ENCODE assay signal across 18 cellular contexts in genomic region chr3:9205345-9206143, GRCh38. TPM values are rescaled to one million over a fixed set of nuclear protein-coding genes. Genes with fewer than 3 reads are reported as not detected.
A peak's percentile ranks its signal among the peaks of the same experiment; 100 is the strongest.
DNase-seq lines count a peak whose midpoint lies in the region; ATAC-seq and TF ChIP-seq lines count a peak whose summit lies in the region.
"Had no signal": no experiment of that assay in that cellular context is flagged by ENCODE, and none has a peak within 500 bp of the region (broad histone marks: within the 10 kb centered on the region; RNA-seq: fewer than 3 reads in every experiment).

No MANE protein-coding gene starts in this region.

- H3K9me3 Mint-ChIP-seq in activated T-helper 17 cell treated with anti-CD3 and anti-CD28 coated beads, Interleukin-2, amount 50 U/mL, for 72 hours = no peaks in the 10 kb centered on the region
- H3K9me3 Mint-ChIP-seq: activated T-cell treated with anti-CD3 and anti-CD28 coated beads, Interleukin-2, amount 50 U/mL, for 4 hours; memory B cell; natural killer cell treated with Interleukin-12 subunit alpha and Interleukin-12 subunit beta and Interleukin-15 and Interleukin-18, amount 100 ng/mL, for 72 hours had no signal

- no peaks in the 10 kb centered on the region for H3K9me3 ChIP-seq in lower lobe of right lung
- H3K9me3 ChIP-seq: breast epithelium, heart right ventricle had no signal

- DNase-seq in GM12865 (ENCODE audit: low read depth) = peak; percentile 52
- DNase-seq in NCI-H1694 (lab: John Stamatoyannopoulos, UW) = no peak
- no peak for DNase-seq in NCI-H82 (lab: John Stamatoyannopoulos, UW)
- no peak for DNase-seq in lower lobe of right lung
- DNase-seq: ACHN; activated naive CD8-positive, alpha-beta T cell treated with anti-CD3 and anti-CD28 coated beads, Interleukin-2, amount 10 ng/mL, durations not matched to agents 7 days and 5 days; activated T-cell treated with anti-CD3 and anti-CD28 coated beads, Interleukin-2, amount 50 U/mL, for 4 hours; CD4-positive, CD25-positive, alpha-beta regulatory T cell; DMS79; heart right ventricle; NCI-H2029 treated with DMSO at 0.1 percent for 48 hours had no signal

- no peak overlapping the region for H3K4me3 Mint-ChIP-seq in activated T-helper 17 cell treated with anti-CD3 and anti-CD28 coated beads, Interleukin-2, amount 50 U/mL, for 72 hours
- H3K4me3 Mint-ChIP-seq: activated naive CD8-positive, alpha-beta T cell treated with anti-CD3 and anti-CD28 coated beads, Interleukin-2, amount 10 ng/mL, durations not matched to agents 7 days and 5 days; activated T-cell treated with anti-CD3 and anti-CD28 coated beads, Interleukin-2, amount 50 U/mL, for 4 hours; CD4-positive, CD25-positive, alpha-beta regulatory T cell; memory B cell; natural killer cell treated with Interleukin-12 subunit alpha and Interleukin-12 subunit beta and Interleukin-15 and Interleukin-18, amount 100 ng/mL, for 72 hours had no signal

- H3K27ac ChIP-seq in lower lobe of right lung = no peak overlapping the region
- H3K27ac ChIP-seq: breast epithelium, heart right ventricle had no signal

- no peak overlapping the region for H3K27ac Mint-ChIP-seq in activated T-helper 17 cell treated with anti-CD3 and anti-CD28 coated beads, Interleukin-2, amount 50 U/mL, for 72 hours
- H3K27ac Mint-ChIP-seq: activated naive CD8-positive, alpha-beta T cell treated with anti-CD3 and anti-CD28 coated beads, Interleukin-2, amount 10 ng/mL, durations not matched to agents 7 days and 5 days; memory B cell; natural killer cell treated with Interleukin-12 subunit alpha and Interleukin-12 subunit beta and Interleukin-15 and Interleukin-18, amount 100 ng/mL, for 72 hours had no signal

- intact Hi-C loops in lower lobe of right lung (cut with DNase I) = no loop called here

- H3K27me3 ChIP-seq in lower lobe of right lung (ENCODE audit: low read depth) = no peaks in the 10 kb centered on the region
- H3K27me3 ChIP-seq: breast epithelium, heart right ventricle had no signal

- peak; percentile 49 for ATAC-seq in GM19043 (IDR thresholded peaks at IDR 0.05; ENCODE audit: low read depth, unreplicated experiment)
- peak; percentile 50 for ATAC-seq in HG03039 (IDR thresholded peaks at IDR 0.05; ENCODE audit: unreplicated experiment)
- ATAC-seq in activated T-helper 17 cell treated with anti-CD3 and anti-CD28 coated beads, Interleukin-2, amount 50 U/mL, for 72 hours (replicated peaks) = peak; percentile 26
- ATAC-seq in HG02973 (IDR thresholded peaks at IDR 0.05; ENCODE audit: unreplicated experiment) = no peak
- ATAC-seq in lower lobe of right lung = no peak
- ATAC-seq: activated T-cell treated with anti-CD3 and anti-CD28 coated beads, Interleukin-2, amount 50 U/mL, for 4 hours; heart right ventricle; natural killer cell treated with Interleukin-12 subunit alpha and Interleukin-12 subunit beta and Interleukin-15 and Interleukin-18, amount 100 ng/mL, for 72 hours had no signal

- H3K27me3 Mint-ChIP-seq in activated T-helper 17 cell treated with anti-CD3 and anti-CD28 coated beads, Interleukin-2, amount 50 U/mL, for 72 hours = peaks cover 4% of the 10 kb centered on the region
- H3K27me3 Mint-ChIP-seq: activated naive CD8-positive, alpha-beta T cell treated with anti-CD3 and anti-CD28 coated beads, Interleukin-2, amount 10 ng/mL, durations not matched to agents 7 days and 5 days; CD4-positive, CD25-positive, alpha-beta regulatory T cell had no signal

- H3K4me3 ChIP-seq in GM12865 (ENCODE audit: low read depth, low read length) (no peak overlapping the region), lower lobe of right lung (no peak overlapping the region)
- H3K4me3 ChIP-seq: breast epithelium, heart right ventricle had no signal

- no peak for TF ChIP-seq CTCF in GM12865 (IDR thresholded peaks at IDR 0.05; ENCODE audit: insufficient read depth, low read depth, low read length, missing control alignments)
- TF ChIP-seq CTCF in lower lobe of right lung (IDR thresholded peaks at IDR 0.05) = no peak

- no peaks in the 10 kb centered on the region for H3K36me3 ChIP-seq in lower lobe of right lung
- H3K36me3 ChIP-seq: breast epithelium, heart right ventricle had no signal

- H3K36me3 Mint-ChIP-seq in activated T-helper 17 cell treated with anti-CD3 and anti-CD28 coated beads, Interleukin-2, amount 50 U/mL, for 72 hours (ENCODE audit: low read depth) = no peaks in the 10 kb centered on the region
- H3K36me3 Mint-ChIP-seq: activated naive CD8-positive, alpha-beta T cell treated with anti-CD3 and anti-CD28 coated beads, Interleukin-2, amount 10 ng/mL, durations not matched to agents 7 days and 5 days; CD4-positive, CD25-positive, alpha-beta regulatory T cell; memory B cell; natural killer cell treated with Interleukin-12 subunit alpha and Interleukin-12 subunit beta and Interleukin-15 and Interleukin-18, amount 100 ng/mL, for 72 hours had no signal

- H3K4me1 Mint-ChIP-seq in activated T-helper 17 cell treated with anti-CD3 and anti-CD28 coated beads, Interleukin-2, amount 50 U/mL, for 72 hours = peaks cover 4% of the 10 kb centered on the region

- H3K4me1 ChIP-seq in lower lobe of right lung = no peaks in the 10 kb centered on the region
- H3K4me1 ChIP-seq: breast epithelium had no signal

RNA-seq across cellular contexts. Expression of gene SRGAP3, which starts 43.9 kb away (rescaled TPM):
- total RNA-seq in activated T-helper 17 cell treated with anti-CD3 and anti-CD28 coated beads, Interleukin-2, amount 50 U/mL, for 72 hours = 1 to 10 TPM in 1 of 2 donors, under 1 TPM in 1; 0.97 to 3.9 TPM
- total RNA-seq in lower lobe of right lung = 7.8 TPM

Comparison
In these comparisons a context has a peak if more than half of its experiments do, and no peak if none do; other contexts are left out.
1. ATAC-seq: peak in GM19043 (single experiment), HG03039 (single experiment) and activated T-helper 17 cell treated with anti-CD3 and anti-CD28 coated beads, Interleukin-2, amount 50 U/mL, for 72 hours (single experiment); none in HG02973 (single experiment) and lower lobe of right lung (0 of 2).